19 cellular contexts compared by ENCODE assay signal in genomic region chr17:47634870-47635269, GRCh38.
"Had no signal": no experiment of that assay in that cellular context is flagged by ENCODE, and none has a peak within 500 bp of the region (broad histone marks: within the 10 kb centered on the region; RNA-seq: fewer than 3 reads in every experiment).

No MANE protein-coding gene starts in this region.

- DNase-seq: Kasumi-1, MM.1S, NCI-H1092 treated with DMSO at 0.1 percent for 48 hours, NCI-H1436, NCI-H187, NCI-H2029, NCI-H2081 treated with DMSO at 0.1 percent for 48 hours, NCI-H2171, NCI-H345, NCI-H524, NCI-H526 treated with DMSO at 0.1 percent for 48 hours, NCI-H748 treated with DMSO at 0.1 percent for 48 hours, SHP77 treated with DMSO at 0.1 percent for 48 hours, SJCRH30 had no signal

- H3K9me3 Mint-ChIP-seq: IgD-negative memory B cell had no signal

- H3K36me3 Mint-ChIP-seq: IgD-negative memory B cell had no signal

- H3K36me3 ChIP-seq: SJCRH30 had no signal

- H3K27ac Mint-ChIP-seq: IgD-negative memory B cell had no signal

- ATAC-seq: K562, Right ventricle myocardium inferior, SK-N-SH treated with all-trans-retinoic acid at 6 μM for 48 hours had no signal

- H3K27me3 ChIP-seq: SJCRH30 had no signal

- H3K27ac ChIP-seq: KMS-11, SJCRH30 had no signal

- H3K9ac ChIP-seq: KMS-11 had no signal

- H3K4me3 Mint-ChIP-seq: IgD-negative memory B cell had no signal

- FAIRE-seq: K562 had no signal

- H3K4me2 ChIP-seq: KMS-11 had no signal

- H3K4me1 ChIP-seq: SJCRH30 had no signal

- H3K27me3 Mint-ChIP-seq: IgD-negative memory B cell had no signal

- H3K4me3 ChIP-seq: K562, SJCRH30 had no signal

- H3K9me3 ChIP-seq: SJCRH30 had no signal

- H3K4me1 Mint-ChIP-seq: IgD-negative memory B cell had no signal
